In the genomic region with DNA sequence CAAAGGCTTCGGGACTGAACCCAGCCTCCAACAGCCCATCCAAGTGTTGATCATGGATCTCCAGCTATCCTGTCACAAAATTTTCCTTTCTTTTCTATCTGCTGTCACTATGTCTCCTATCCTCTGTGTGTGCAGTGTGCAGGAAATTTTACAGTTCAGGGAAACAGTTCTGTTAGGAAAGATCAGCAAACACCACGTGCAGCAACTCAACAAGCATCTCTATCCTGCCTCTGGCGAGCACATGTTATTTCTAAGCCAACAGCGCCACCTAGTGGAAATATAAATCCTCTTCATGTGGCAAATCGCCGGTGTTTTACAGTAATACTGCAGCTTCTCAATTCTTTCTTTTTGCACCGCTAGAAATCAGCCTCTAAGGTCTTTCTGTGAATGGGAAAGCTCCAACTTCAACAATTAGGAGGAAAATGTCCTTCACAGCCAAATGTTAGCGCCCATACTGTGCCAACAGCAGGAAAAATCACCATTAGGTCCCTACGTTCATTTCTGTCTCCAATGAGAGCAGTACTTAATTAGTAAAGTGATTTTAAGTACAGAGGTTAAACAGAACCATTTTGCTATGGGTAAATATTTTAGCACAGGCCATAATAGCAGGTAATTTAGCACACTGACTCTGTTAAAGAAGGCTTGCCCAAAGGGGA, we compare ENCODE assay signal across 1 cellular context.
TF ChIP-seq lines count a peak whose summit lies in the region.

No MANE protein-coding gene starts in this region.

TF ChIP-seq in neural cell, 6 proteins besides CTCF, POLR2A, EP300 and RAD21:
- TF ChIP-seq MXI1 (conservative IDR thresholded peaks at IDR 0.05; ENCODE audit: poor library complexity, severe bottlenecking) (peak; percentile 34), REST (IDR thresholded peaks at IDR 0.05; ENCODE audit: borderline replicate concordance) (no peak), TAF1 (IDR thresholded peaks at IDR 0.05; ENCODE audit: low read depth) (no peak), POLR2AphosphoS5 (IDR thresholded peaks at IDR 0.05) (no peak), SMC3 (conservative IDR thresholded peaks at IDR 0.05; ENCODE audit: poor library complexity) (peak; percentile 81), EZH2 (IDR thresholded peaks at IDR 0.05; ENCODE audit: borderline replicate concordance, insufficient read depth, low read length, poor library complexity, severe bottlenecking) (no peak)
